8 cellular contexts compared by ENCODE assay signal in genomic region chr22:50252081-50253045, GRCh38. TPM values are rescaled to one million over a fixed set of nuclear protein-coding genes. Genes with fewer than 3 reads are reported as not detected.
DNase-seq lines count a peak whose midpoint lies in the region; ATAC-seq and TF ChIP-seq lines count a peak whose summit lies in the region.

No MANE protein-coding gene starts in this region.

- peak overlapping the region; percentile 59 for H3K4me3 Mint-ChIP-seq in memory B cell

- peaks cover 8% of the 10 kb centered on the region for H3K4me1 Mint-ChIP-seq in memory B cell

- H3K27me3 Mint-ChIP-seq in memory B cell: no peaks in the 10 kb centered on the region

- TF ChIP-seq CTCF in GM12864 (IDR thresholded peaks at IDR 0.05; ENCODE audit: low read depth, low read length, missing control alignments) (peak; percentile 71), NB4 (IDR thresholded peaks at IDR 0.05; ENCODE audit: low read depth, low read length) (peak; percentile 64)

- H3K27me3 ChIP-seq in ectodermal cell (ENCODE audit: control insufficient read depth, insufficient read depth, low read length, poor library complexity, severe bottlenecking): no peaks in the 10 kb centered on the region

- H3K27ac Mint-ChIP-seq in memory B cell: no peak overlapping the region

- no peak overlapping the region for H3K27ac ChIP-seq in ectodermal cell (ENCODE audit: insufficient read depth, low read depth, low read length, poor library complexity, severe bottlenecking)

- H3K4me1 ChIP-seq in ectodermal cell (ENCODE audit: control insufficient read depth, insufficient read depth, low read length): peaks cover 14% of the 10 kb centered on the region

- no peak for TF ChIP-seq POLR2A in NB4 (IDR thresholded peaks at IDR 0.05; ENCODE audit: extremely low read depth, insufficient read length)

- H3K36me3 Mint-ChIP-seq in memory B cell: no peaks in the 10 kb centered on the region

- DNase-seq in GM12864 (ENCODE audit: low read depth) (no peak), NB4 (ENCODE audit: low read depth) (peak; percentile 78), memory B cell (ENCODE audit: low spot score in 2 of 2) (peak; percentile 67 to 77), NCI-H2029 (lab: John Stamatoyannopoulos, UW) (no peak), NCI-H187 treated with DMSO at 0.1 percent for 48 hours (lab: John Stamatoyannopoulos, UW) (no peak)
- DNase-seq in activated CD4-positive, alpha-beta T cell treated with anti-CD3 and anti-CD28 coated beads, Interleukin-2, amount 50 U/mL, for 4 hours: peak; percentile 68
- peak; percentile 52 to 61 for DNase-seq in stimulated activated CD8-positive, alpha-beta memory T cell treated with anti-CD3 and anti-CD28 coated beads, Interleukin-7, amount 100 ng/mL, for 4 hours (ENCODE audit: low read depth in 2 of 2)

- H3K4me3 ChIP-seq in GM12864 (ENCODE audit: low read depth, low read length) (no peak overlapping the region), NB4 (ENCODE audit: low read depth, low read length) (no peak overlapping the region), ectodermal cell (ENCODE audit: insufficient read depth, low read depth, low read length) (peak overlapping the region; percentile 53)

- WGBS in ectodermal cell, 2 experiments: 67 to 70% methylated on average over 26 of the region's 26 CpGs

- no peaks in the 10 kb centered on the region for H3K36me3 ChIP-seq in ectodermal cell (ENCODE audit: control insufficient read depth, insufficient read depth, low read length)

- no peaks in the 10 kb centered on the region for H3K9me3 Mint-ChIP-seq in memory B cell

- H3K9me3 ChIP-seq in ectodermal cell (ENCODE audit: control insufficient read depth, low read length): no peaks in the 10 kb centered on the region

- ATAC-seq in memory B cell (ENCODE audit: low read depth): peak; percentile 67

RNA-seq across cellular contexts. Expression of gene HDAC10, which starts 1.3 kb away (rescaled TPM):
- polyA plus RNA-seq in ectodermal cell (2013, experiment 1 of 4): 28.3 TPM
- 30.2 TPM for polyA plus RNA-seq in ectodermal cell (2013, experiment 2 of 4)
- 24.7 TPM for polyA plus RNA-seq in ectodermal cell (2013, experiment 3 of 4)
- 27.3 TPM for polyA plus RNA-seq in ectodermal cell (2013, experiment 4 of 4)

RNA-seq across cellular contexts. Expression of gene TUBGCP6, which starts 7.5 kb away (rescaled TPM):
- 39.1 TPM for polyA plus RNA-seq in ectodermal cell (2013, experiment 1 of 4)
- polyA plus RNA-seq in ectodermal cell (2013, experiment 2 of 4): 44.9 TPM
- 35.3 TPM for polyA plus RNA-seq in ectodermal cell (2013, experiment 3 of 4)
- 37.4 TPM for polyA plus RNA-seq in ectodermal cell (2013, experiment 4 of 4)

RNA-seq across cellular contexts. Expression of gene MAPK12, which starts 9.1 kb away (rescaled TPM):
- 27.0 TPM for polyA plus RNA-seq in ectodermal cell (2013, experiment 1 of 4)
- 28.0 TPM for polyA plus RNA-seq in ectodermal cell (2013, experiment 2 of 4)
- polyA plus RNA-seq in ectodermal cell (2013, experiment 3 of 4): 22.2 TPM
- polyA plus RNA-seq in ectodermal cell (2013, experiment 4 of 4): 21.6 TPM

RNA-seq across cellular contexts. Expression of gene MAPK11, which starts 17.8 kb away (rescaled TPM):
- polyA plus RNA-seq in ectodermal cell (2013, experiment 1 of 4): 2.2 TPM
- polyA plus RNA-seq in ectodermal cell (2013, experiment 2 of 4): 2.1 TPM
- 2.6 TPM for polyA plus RNA-seq in ectodermal cell (2013, experiment 3 of 4)
- polyA plus RNA-seq in ectodermal cell (2013, experiment 4 of 4): 3.1 TPM

RNA-seq across cellular contexts. Expression of gene SELENOO, which starts 51.6 kb away (rescaled TPM):
- polyA plus RNA-seq in ectodermal cell (2013, experiment 1 of 4): 21.4 TPM
- polyA plus RNA-seq in ectodermal cell (2013, experiment 2 of 4): 17.0 TPM
- polyA plus RNA-seq in ectodermal cell (2013, experiment 3 of 4): 15.9 TPM
- 17.0 TPM for polyA plus RNA-seq in ectodermal cell (2013, experiment 4 of 4)

Comparison
In these comparisons a context has a peak if more than half of its experiments do, and no peak if none do; other contexts are left out.
1. DNase-seq: peak in NB4 (single experiment), activated CD4-positive, alpha-beta T cell treated with anti-CD3 and anti-CD28 coated beads, Interleukin-2, amount 50 U/mL, for 4 hours (2 of 2), memory B cell (2 of 2) and stimulated activated CD8-positive, alpha-beta memory T cell treated with anti-CD3 and anti-CD28 coated beads, Interleukin-7, amount 100 ng/mL, for 4 hours (2 of 2); none in GM12864 (single experiment), NCI-H2029 (single experiment) and NCI-H187 treated with DMSO at 0.1 percent for 48 hours (single experiment).